14 cellular contexts compared by ENCODE assay signal in the genomic region with DNA sequence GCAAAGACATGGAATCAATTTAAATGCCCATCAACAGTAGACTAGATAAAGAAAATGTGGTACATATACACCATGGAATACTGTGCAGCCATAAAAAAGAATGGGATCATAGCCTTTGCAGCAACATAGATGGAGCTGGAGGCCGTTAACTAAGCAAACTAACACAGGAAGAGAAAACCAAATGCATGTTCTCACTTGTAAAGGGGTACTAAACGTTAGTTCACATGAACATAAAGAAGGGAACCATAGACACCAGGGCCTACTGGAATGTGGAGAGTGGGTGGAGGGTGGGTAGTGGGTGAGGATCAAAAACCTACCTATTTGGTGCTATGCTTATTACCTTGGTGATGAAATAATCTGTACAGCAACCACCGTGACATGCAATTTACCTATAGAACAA.
DNase-seq lines count a peak whose midpoint lies in the region; ATAC-seq, FAIRE-seq and TF ChIP-seq lines count a peak whose summit lies in the region.
"Had no signal": no experiment of that assay in that cellular context is flagged by ENCODE, and none has a peak within 500 bp of the region (broad histone marks: within the 10 kb centered on the region; RNA-seq: fewer than 3 reads in every experiment).

No MANE protein-coding gene starts in this region.

- no peak for FAIRE-seq in urothelium cell line (lab: Jason Lieb, UNC)

- no peak for TF ChIP-seq EP300 in SK-N-SH (IDR thresholded peaks at IDR 0.05; ENCODE audit: borderline replicate concordance in 1 of 2, low read depth in 1 of 2, low read length in 1 of 2)

- no peak for ATAC-seq in CD8-positive, alpha-beta T cell
- ATAC-seq in GM19023 (IDR thresholded peaks at IDR 0.05; ENCODE audit: unreplicated experiment) (peak; percentile 3), HG02852 (IDR thresholded peaks at IDR 0.05; ENCODE audit: unreplicated experiment) (peak; percentile 5)
- ATAC-seq: body of pancreas had no signal

- in situ Hi-C loops in GM23248 (cut with MboI), result no loop called here

- H3K27ac ChIP-seq in CD8-positive, alpha-beta T cell (ENCODE audit: low read depth, low read length), result no peak overlapping the region
- H3K27ac ChIP-seq in SU-DHL-6 (ENCODE audit: low read depth, low read length), result peak overlapping the region; percentile 97
- H3K27ac ChIP-seq in GM23248, result no peak overlapping the region
- H3K27ac ChIP-seq in SK-N-SH (ENCODE audit: low read depth in 2 of 2, low read length in 1 of 2), result no peak overlapping the region
- H3K27ac ChIP-seq: body of pancreas had no signal

- 83 to 90% methylated on average over 3 of the region's 3 CpGs for WGBS in GM23248 (ENCODE audit: low coverage in 1 of 2, low lambda C conversion rate in 2 of 2, missing lambda C conversion rate in 2 of 2), 2 experiments
- 96% methylated on average over 3 of the region's 3 CpGs for WGBS in SK-N-SH (ENCODE audit: low lambda C conversion rate)

- H3F3A ChIP-seq in SU-DHL-6 (ENCODE audit: insufficient read depth) (peaks cover 77% of the 10 kb centered on the region), GM23248 (ENCODE audit: insufficient read depth) (peaks cover 28% of the 10 kb centered on the region), SK-N-SH (replicated peaks; ENCODE audit: insufficient read depth) (peaks cover 37% of the 10 kb centered on the region)

- intact Hi-C loops in CD8-positive, alpha-beta T cell (cut with DNase I, micrococcal nuclease), result no loop called here

- peaks cover 41% of the 10 kb centered on the region for H3K36me3 Mint-ChIP-seq in CD8-positive, alpha-beta T cell

- POLR2A ChIA-PET in CD8-positive, alpha-beta T cell (lab: Charles Lee), result no interaction called here
- POLR2A ChIA-PET in SK-N-SH (lab: Yijun Ruan, JAX), result no interaction called here

- no peaks in the 10 kb centered on the region for H3K27me3 Mint-ChIP-seq in CD8-positive, alpha-beta T cell (ENCODE audit: low read depth)

- no peaks in the 10 kb centered on the region for H4K20me1 ChIP-seq in SU-DHL-6 (ENCODE audit: low read depth, low read length)
- no peaks in the 10 kb centered on the region for H4K20me1 ChIP-seq in GM23248 (ENCODE audit: insufficient read depth)
- no peaks in the 10 kb centered on the region for H4K20me1 ChIP-seq in SK-N-SH (ENCODE audit: insufficient read depth)

- peaks cover 10% of the 10 kb centered on the region for H3K4me1 ChIP-seq in CD8-positive, alpha-beta T cell (ENCODE audit: insufficient read depth, low read length)
- H3K4me1 ChIP-seq in GM23248 (ENCODE audit: insufficient read depth) (peaks cover 21% of the 10 kb centered on the region), SK-N-SH (ENCODE audit: control insufficient read depth in 1 of 2, insufficient read depth in 2 of 2, low read depth in 1 of 2, low read length in 1 of 2) (peaks cover 0 to 23% of the 10 kb centered on the region in 2 experiments)
- H3K4me1 ChIP-seq: body of pancreas had no signal

- TF ChIP-seq CTCF in CD8-positive, alpha-beta T cell (IDR thresholded peaks at IDR 0.05), result no peak
- no peak for TF ChIP-seq CTCF in SU-DHL-6 (IDR thresholded peaks at IDR 0.05; ENCODE audit: insufficient read depth, low read length, poor library complexity, severe bottlenecking)
- TF ChIP-seq CTCF in SK-N-SH (IDR thresholded peaks at IDR 0.05), result no peak

- H3K9me3 ChIP-seq in CD8-positive, alpha-beta T cell (ENCODE audit: low read length), result no peaks in the 10 kb centered on the region
- H3K9me3 ChIP-seq in SU-DHL-6 (ENCODE audit: insufficient read depth, low read length), result no peaks in the 10 kb centered on the region
- H3K9me3 ChIP-seq in GM23248 (ENCODE audit: low read depth), result no peaks in the 10 kb centered on the region
- no peaks in the 10 kb centered on the region for H3K9me3 ChIP-seq in SK-N-SH
- H3K9me3 ChIP-seq: body of pancreas, stomach had no signal

- H3K27ac Mint-ChIP-seq in CD8-positive, alpha-beta T cell, result no peak overlapping the region

- H3K36me3 ChIP-seq in CD8-positive, alpha-beta T cell (ENCODE audit: insufficient read depth, low read length), result no peaks in the 10 kb centered on the region
- peaks cover 10% of the 10 kb centered on the region for H3K36me3 ChIP-seq in SU-DHL-6 (ENCODE audit: low read length)
- peaks cover 28% of the 10 kb centered on the region for H3K36me3 ChIP-seq in GM23248 (ENCODE audit: low read depth)
- peaks cover 15 to 50% of the 10 kb centered on the region in 2 experiments for H3K36me3 ChIP-seq in SK-N-SH (replicated peaks in 1 of 2; ENCODE audit: control insufficient read depth in 1 of 2, insufficient read depth in 2 of 2, low read length in 1 of 2)

- H3K4me3 ChIP-seq in CD8-positive, alpha-beta T cell (ENCODE audit: low read depth, low read length), result no peak overlapping the region
- H3K4me3 ChIP-seq in SU-DHL-6 (ENCODE audit: insufficient read depth, low read length, poor library complexity, severe bottlenecking), result peak overlapping the region; percentile 24
- H3K4me3 ChIP-seq in GM23248, result no peak overlapping the region
- no peak overlapping the region for H3K4me3 ChIP-seq in SK-N-SH (ENCODE audit: low read depth in 2 of 2, low read length in 1 of 2)
- H3K4me3 ChIP-seq: body of pancreas, stomach had no signal

- H3K4me3 Mint-ChIP-seq in CD8-positive, alpha-beta T cell, result peak overlapping the region; percentile 4

- H3K79me2 ChIP-seq in SU-DHL-6 (ENCODE audit: insufficient read depth, low read length), result peaks cover 16% of the 10 kb centered on the region; the same call in 1 of the 2 replicates
- H3K79me2 ChIP-seq in GM23248 (ENCODE audit: insufficient read depth), result no peaks in the 10 kb centered on the region
- H3K79me2 ChIP-seq in SK-N-SH (ENCODE audit: insufficient read depth), result no peaks in the 10 kb centered on the region

- no peaks in the 10 kb centered on the region for H3K9me3 Mint-ChIP-seq in CD8-positive, alpha-beta T cell

- H3K9me2 ChIP-seq in SU-DHL-6 (replicated peaks; ENCODE audit: insufficient read depth, low read length) (no peaks in the 10 kb centered on the region), GM23248 (ENCODE audit: insufficient read depth) (no peaks in the 10 kb centered on the region), SK-N-SH (no peaks in the 10 kb centered on the region)

- H3K4me2 ChIP-seq in SU-DHL-6 (ENCODE audit: low read depth, low read length, poor library complexity, severe bottlenecking), result peak overlapping the region; percentile 81
- H3K4me2 ChIP-seq in GM23248 (ENCODE audit: unreplicated experiment), result no peak overlapping the region
- no peak overlapping the region for H3K4me2 ChIP-seq in SK-N-SH

- H3K9ac ChIP-seq in SU-DHL-6 (ENCODE audit: low read length), result peak overlapping the region; percentile 70
- no peak overlapping the region for H3K9ac ChIP-seq in GM23248
- H3K9ac ChIP-seq in SK-N-SH, result no peak overlapping the region

- H2AFZ ChIP-seq in SU-DHL-6 (ENCODE audit: low read depth, low read length, severe bottlenecking) (no peak overlapping the region), GM23248 (no peak overlapping the region), SK-N-SH (ENCODE audit: low read depth) (no peak overlapping the region)

- TF ChIP-seq RAD21 in SK-N-SH (IDR thresholded peaks at IDR 0.05; ENCODE audit: low read length), result no peak

- no peak for DNase-seq in CD8-positive, alpha-beta T cell
- DNase-seq in DMS53 (lab: John Stamatoyannopoulos, UW) (no peak), urothelium cell line (ENCODE audit: low spot score) (no peak), GM23248 (no peak), SK-N-SH (no peak)
- DNase-seq: activated T-cell treated with anti-CD3 and anti-CD28 coated beads, Interleukin-2, amount 50 U/mL, for 1 hour; body of pancreas; effector memory CD4-positive, alpha-beta T cell; NCI-H1417 treated with DMSO at 0.1 percent for 48 hours; NCI-H524; stomach had no signal

- H3K27me3 ChIP-seq in CD8-positive, alpha-beta T cell (ENCODE audit: insufficient read depth, low read length), result no peaks in the 10 kb centered on the region
- no peaks in the 10 kb centered on the region for H3K27me3 ChIP-seq in SU-DHL-6 (ENCODE audit: low read length)
- H3K27me3 ChIP-seq in GM23248 (replicated peaks; ENCODE audit: insufficient read depth), result no peaks in the 10 kb centered on the region
- H3K27me3 ChIP-seq in SK-N-SH (ENCODE audit: insufficient read depth), result no peaks in the 10 kb centered on the region
- H3K27me3 ChIP-seq: body of pancreas, stomach had no signal

- peaks cover 20% of the 10 kb centered on the region for H3K4me1 Mint-ChIP-seq in CD8-positive, alpha-beta T cell (ENCODE audit: low read depth)

- CTCF ChIA-PET in CD8-positive, alpha-beta T cell (lab: Charles Lee), result interaction anchor here (0.9 kb wide), 1 partner anchor 23 kb away, joined by 3 read pairs; no protein-coding TSS in a partner anchor
- CTCF ChIA-PET in SK-N-SH (lab: Yijun Ruan, JAX), result interaction anchor here (0.9 to 4.5 kb wide), 5 partner anchors 17 to 259 kb away, joined by 3 to 14 read pairs (median 7); no protein-coding TSS in a partner anchor

TF ChIP-seq in SK-N-SH, 30 proteins besides CTCF, POLR2A, EP300 and RAD21:
- TF ChIP-seq MEF2A (IDR thresholded peaks at IDR 0.05; ENCODE audit: borderline replicate concordance, low read depth) (no peak), NRF1 (IDR thresholded peaks at IDR 0.05; ENCODE audit: low read depth, low read length) (no peak)
- TF ChIP-seq, protein P1, sequence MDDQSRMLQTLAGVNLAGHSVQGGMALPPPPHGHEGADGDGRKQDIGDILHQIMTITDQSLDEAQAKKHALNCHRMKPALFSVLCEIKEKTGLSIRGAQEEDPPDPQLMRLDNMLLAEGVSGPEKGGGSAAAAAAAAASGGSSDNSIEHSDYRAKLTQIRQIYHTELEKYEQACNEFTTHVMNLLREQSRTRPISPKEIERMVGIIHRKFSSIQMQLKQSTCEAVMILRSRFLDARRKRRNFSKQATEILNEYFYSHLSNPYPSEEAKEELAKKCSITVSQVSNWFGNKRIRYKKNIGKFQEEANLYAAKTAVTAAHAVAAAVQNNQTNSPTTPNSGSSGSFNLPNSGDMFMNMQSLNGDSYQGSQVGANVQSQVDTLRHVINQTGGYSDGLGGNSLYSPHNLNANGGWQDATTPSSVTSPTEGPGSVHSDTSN (IDR thresholded peaks at IDR 0.05), result no peak
